15 cellular contexts compared by ENCODE assay signal in genomic region chr2:239722760-239723448, GRCh38.
DNase-seq lines count a peak whose midpoint lies in the region; ATAC-seq, FAIRE-seq and TF ChIP-seq lines count a peak whose summit lies in the region.
"Had no signal": no experiment of that assay in that cellular context is flagged by ENCODE, and none has a peak within 500 bp of the region (broad histone marks: within the 10 kb centered on the region; RNA-seq: fewer than 3 reads in every experiment).

No MANE protein-coding gene starts in this region.

- no peaks in the 10 kb centered on the region for H3K36me3 ChIP-seq in adrenal gland (replicated peaks in 1 of 2)
- no peaks in the 10 kb centered on the region for H3K36me3 ChIP-seq in lower lobe of right lung
- H3K36me3 ChIP-seq in suprapubic skin: no peaks in the 10 kb centered on the region
- no peaks in the 10 kb centered on the region for H3K36me3 ChIP-seq in HAP-1 (replicated peaks)
- H3K36me3 ChIP-seq: BLaER1 treated with 17β-estradiol and CSF1 and Interleukin-3, amounts not matched to agents 10 nM and 100 nM had no signal

- no peaks in the 10 kb centered on the region for H3K4me1 ChIP-seq in adrenal gland (replicated peaks in 1 of 2)
- no peaks in the 10 kb centered on the region for H3K4me1 ChIP-seq in lower lobe of right lung
- H3K4me1 ChIP-seq in suprapubic skin: peaks cover 35% of the 10 kb centered on the region
- H3K4me1 ChIP-seq in HAP-1: no peaks in the 10 kb centered on the region
- H3K4me1 ChIP-seq: BLaER1 treated with 17β-estradiol and CSF1 and Interleukin-3, amounts not matched to agents 10 nM and 100 nM had no signal

- 91 to 96% (median 94%) methylated on average over 7 to 16 of the region's 16 CpGs for WGBS in adrenal gland, 4 donors
- WGBS in suprapubic skin: 93% methylated on average over 8 of the region's 16 CpGs

- CTCF ChIA-PET in activated CD8-positive, alpha-beta memory T cell treated with anti-CD3 and anti-CD28 coated beads, Interleukin-2, amount 10 ng/mL, durations not matched to agents 7 days and 5 days (lab: Charles Lee): no interaction called here

- TF ChIP-seq POLR2A in adrenal gland (IDR thresholded peaks at IDR 0.05) (no peak), suprapubic skin (IDR thresholded peaks at IDR 0.05) (no peak)

- DNase-seq in activated CD8-positive, alpha-beta memory T cell treated with anti-CD3 and anti-CD28 coated beads, Interleukin-2, amount 50 U/mL, for 48 hours: peak; percentile 13
- DNase-seq in activated CD8-positive, alpha-beta memory T cell treated with anti-CD3 and anti-CD28 coated beads, Interleukin-2, amount 10 ng/mL, durations not matched to agents 7 days and 5 days: no peak
- peak in 4 of 7 donors; percentile 6 to 34 (median 10) for DNase-seq in adrenal gland
- peak; percentile 25 for DNase-seq in lower lobe of right lung
- DNase-seq in suprapubic skin (ENCODE audit: low spot score in 2 of 2): peak; percentile 28 to 70
- DNase-seq in HAP-1 (ENCODE audit: low spot score in 2 of 2): no peak
- no peak for DNase-seq in RCC 7860 (ENCODE audit: low spot score)
- DNase-seq: DMS 273 treated with DMSO at 0.1 percent for 48 hours, Karpas-422, MM.1S, NCI-H1105 treated with DMSO at 0.1 percent for 48 hours, NCI-H2029, NCI-H510A treated with DMSO at 0.1 percent for 48 hours had no signal

- no peak for FAIRE-seq in RCC 7860 (lab: Jason Lieb, UNC)

- H3K27me3 Mint-ChIP-seq in activated CD8-positive, alpha-beta memory T cell treated with anti-CD3 and anti-CD28 coated beads, Interleukin-2, amount 10 ng/mL, durations not matched to agents 7 days and 5 days: no peaks in the 10 kb centered on the region

- H3K4me3 ChIP-seq in adrenal gland: no peak overlapping the region
- H3K4me3 ChIP-seq in lower lobe of right lung: no peak overlapping the region
- no peak overlapping the region for H3K4me3 ChIP-seq in suprapubic skin
- no peak overlapping the region for H3K4me3 ChIP-seq in HAP-1
- H3K4me3 ChIP-seq: BLaER1 treated with 17β-estradiol and CSF1 and Interleukin-3, amounts not matched to agents 10 nM and 100 nM had no signal

- intact Hi-C loops in adrenal gland (cut with DNase I): no loop called here
- intact Hi-C loops in lower lobe of right lung (cut with DNase I): no loop called here

- TF ChIP-seq EP300 in suprapubic skin (IDR thresholded peaks at IDR 0.05): no peak

- H3K9me3 ChIP-seq in adrenal gland (replicated peaks in 1 of 3): no peaks in the 10 kb centered on the region
- H3K9me3 ChIP-seq in lower lobe of right lung: no peaks in the 10 kb centered on the region
- no peaks in the 10 kb centered on the region for H3K9me3 ChIP-seq in suprapubic skin
- no peaks in the 10 kb centered on the region for H3K9me3 ChIP-seq in HAP-1
- H3K9me3 ChIP-seq: BLaER1 treated with 17β-estradiol and CSF1 and Interleukin-3, amounts not matched to agents 10 nM and 100 nM had no signal

- H3K27ac ChIP-seq in adrenal gland (no peak overlapping the region), lower lobe of right lung (no peak overlapping the region), suprapubic skin (no peak overlapping the region)
- H3K27ac ChIP-seq: BLaER1 treated with 17β-estradiol and CSF1 and Interleukin-3, amounts not matched to agents 10 nM and 100 nM had no signal

- in situ Hi-C loops in HAP-1 (cut with MboI; ENCODE audit: low sequenced_read_pairs): no loop called here

- H3K27ac Mint-ChIP-seq in activated CD8-positive, alpha-beta memory T cell treated with anti-CD3 and anti-CD28 coated beads, Interleukin-2, amount 10 ng/mL, durations not matched to agents 7 days and 5 days: no peak overlapping the region

- H3K4me1 Mint-ChIP-seq in activated CD8-positive, alpha-beta memory T cell treated with anti-CD3 and anti-CD28 coated beads, Interleukin-2, amount 10 ng/mL, durations not matched to agents 7 days and 5 days: no peaks in the 10 kb centered on the region

- TF ChIP-seq CTCF in adrenal gland (IDR thresholded peaks at IDR 0.05): no peak
- no peak for TF ChIP-seq CTCF in lower lobe of right lung (IDR thresholded peaks at IDR 0.05)
- TF ChIP-seq CTCF in suprapubic skin (IDR thresholded peaks at IDR 0.05): no peak

- ATAC-seq in activated CD8-positive, alpha-beta memory T cell treated with anti-CD3 and anti-CD28 coated beads, Interleukin-2, amount 10 ng/mL, durations not matched to agents 7 days and 5 days: no peak
- ATAC-seq in lower lobe of right lung: no peak
- no peak for ATAC-seq in HG03196 (IDR thresholded peaks at IDR 0.05; ENCODE audit: unreplicated experiment)

- H3K36me3 Mint-ChIP-seq in activated CD8-positive, alpha-beta memory T cell treated with anti-CD3 and anti-CD28 coated beads, Interleukin-2, amount 10 ng/mL, durations not matched to agents 7 days and 5 days: no peaks in the 10 kb centered on the region

- H3K4me3 Mint-ChIP-seq in activated CD8-positive, alpha-beta memory T cell treated with anti-CD3 and anti-CD28 coated beads, Interleukin-2, amount 10 ng/mL, durations not matched to agents 7 days and 5 days: no peak overlapping the region

- H3K9me3 Mint-ChIP-seq in activated CD8-positive, alpha-beta memory T cell treated with anti-CD3 and anti-CD28 coated beads, Interleukin-2, amount 10 ng/mL, durations not matched to agents 7 days and 5 days (ENCODE audit: low read depth): peaks cover 3% of the 10 kb centered on the region

- no peaks in the 10 kb centered on the region for H3K27me3 ChIP-seq in adrenal gland
- H3K27me3 ChIP-seq in lower lobe of right lung (ENCODE audit: low read depth): no peaks in the 10 kb centered on the region
- no peaks in the 10 kb centered on the region for H3K27me3 ChIP-seq in suprapubic skin
- H3K27me3 ChIP-seq in HAP-1 (ENCODE audit: low read depth): no peaks in the 10 kb centered on the region
- H3K27me3 ChIP-seq: BLaER1 treated with 17β-estradiol and CSF1 and Interleukin-3, amounts not matched to agents 10 nM and 100 nM had no signal

Comparison
In these comparisons a context has a peak if more than half of its experiments do, and no peak if none do; other contexts are left out.
1. DNase-seq: peak in activated CD8-positive, alpha-beta memory T cell treated with anti-CD3 and anti-CD28 coated beads, Interleukin-2, amount 50 U/mL, for 48 hours (single experiment), adrenal gland (4 of 7), lower lobe of right lung (single experiment) and suprapubic skin (2 of 2); none in activated CD8-positive, alpha-beta memory T cell treated with anti-CD3 and anti-CD28 coated beads, Interleukin-2, amount 10 ng/mL, durations not matched to agents 7 days and 5 days (single experiment), HAP-1 (0 of 2) and RCC 7860 (single experiment).